In genomic region chr21:35909456-35910178, GRCh38 we compare ENCODE assay signal across 1 cellular context.
TF ChIP-seq lines count a peak whose summit lies in the region.

No MANE protein-coding gene starts in this region.

TF ChIP-seq in H1, 55 proteins besides CTCF, POLR2A, EP300 and RAD21:
- TF ChIP-seq USF2 (IDR thresholded peaks at IDR 0.05; ENCODE audit: low read length) = peak; percentile 50; the same call in 1 of the 2 replicates
- no peak for TF ChIP-seq ATF2 (IDR thresholded peaks at IDR 0.05; ENCODE audit: low read length)
